In the genomic region with DNA sequence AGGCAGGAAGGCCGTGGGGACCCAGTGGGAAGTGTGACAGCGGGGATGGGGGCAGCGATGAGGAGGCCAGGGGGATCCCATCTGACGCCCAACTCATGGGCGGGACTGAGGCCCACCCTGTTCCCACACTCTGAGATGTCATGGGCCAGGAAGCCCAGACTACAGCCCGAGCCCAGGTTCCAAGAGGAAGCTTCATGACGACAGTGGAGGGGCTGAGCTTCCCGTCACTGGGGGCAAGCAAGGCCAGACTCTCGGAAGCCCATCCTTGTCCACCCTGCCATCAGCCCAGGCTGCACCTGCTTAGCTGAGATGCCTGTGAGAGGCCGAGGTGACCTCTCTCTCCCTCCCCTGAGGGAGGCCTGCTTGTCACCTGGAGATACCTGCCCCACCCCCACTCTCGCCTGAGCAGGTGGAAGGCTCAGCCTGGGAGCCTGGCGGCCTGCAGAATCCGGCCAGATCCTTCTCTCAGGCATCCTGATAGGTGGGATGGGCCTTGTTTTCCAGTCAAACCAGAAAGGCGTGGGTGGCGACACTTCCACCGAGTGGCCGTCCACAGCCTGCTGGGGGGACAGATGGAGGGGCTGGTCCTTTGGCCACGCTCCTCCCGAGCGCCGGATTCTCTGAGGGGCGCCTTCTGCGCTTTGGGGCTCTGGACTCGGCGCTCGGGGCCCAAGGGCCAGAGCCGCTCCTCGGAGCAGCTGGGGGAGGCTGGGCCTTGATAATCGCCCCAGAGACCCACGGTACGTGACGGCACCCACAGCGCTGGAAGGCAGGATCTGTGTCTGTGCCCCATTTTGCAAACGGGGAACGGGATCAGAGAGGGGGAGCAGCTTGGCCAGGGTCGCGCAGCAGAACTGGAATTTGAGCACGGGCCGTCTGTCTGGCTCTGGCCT, we compare ENCODE assay signal across 9 cellular contexts. TPM values are rescaled to one million over a fixed set of nuclear protein-coding genes. Genes with fewer than 3 reads are reported as not detected.
DNase-seq lines count a peak whose midpoint lies in the region; ATAC-seq and TF ChIP-seq lines count a peak whose summit lies in the region.
"Had no signal": no experiment of that assay in that cellular context is flagged by ENCODE, and none has a peak within 500 bp of the region (broad histone marks: within the 10 kb centered on the region; RNA-seq: fewer than 3 reads in every experiment).

No MANE protein-coding gene starts in this region.

- ATAC-seq in heart right ventricle (peak in 5 of 8 donors; percentile 0 to 28 (median 2)), Right ventricle myocardium superior (ENCODE audit: poor library complexity) (no peak), sciatic nerve (no peak)

- DNase-seq in heart right ventricle (no peak), Right ventricle myocardium superior (no peak), MCF 10A (ENCODE audit: unreplicated experiment) (peak; percentile 64), mesothelial cell of epicardium (ENCODE audit: low spot score in 2 of 2, unreplicated experiment in 2 of 2) (no peak), vagina (ENCODE audit: extremely low spot score in 2 of 2) (peak in 1 of 2 donors; percentile 91), posterior vena cava (ENCODE audit: low spot score) (no peak), sciatic nerve (ENCODE audit: low spot score) (no peak), COR-L47 (lab: John Stamatoyannopoulos, UW) (no peak)
- DNase-seq: retina had no signal

- CTCF ChIA-PET in MCF 10A (lab: Yijun Ruan, JAX), result interaction anchor here (0.7 to 0.9 kb wide), 2 partner anchors 56 to 912 kb away, joined by 3 to 4 read pairs; no protein-coding TSS in a partner anchor

- intact Hi-C loops in heart right ventricle (cut with DNase I), result loop anchor here in 3 of 10 donors (5.0 to 10.0 kb wide), 3 partner anchors 45 to 75 kb away; partner anchors contain the start of genes EEF2 (in 1 of the 3) and PIAS4 (in 1 of the 3)
- intact Hi-C loops in Right ventricle myocardium superior (cut with DNase I), result loop anchor here (5.0 kb wide), 1 partner anchor 45 kb away; no protein-coding TSS in a partner anchor
- intact Hi-C loops in MCF 10A (cut with micrococcal nuclease), result loop anchor here (1.0 to 10.0 kb wide), 2 partner anchors 10 to 143 kb away; no protein-coding TSS in a partner anchor
- intact Hi-C loops in vagina (cut with DNase I), result loop anchor here (5.0 kb wide), 1 partner anchor 55 kb away; the partner anchor contains the start of gene PIAS4
- intact Hi-C loops in posterior vena cava (cut with DNase I), result no loop called here
- intact Hi-C loops in sciatic nerve (cut with DNase I), result no loop called here

- no TSS peak for BruUV-seq in MCF 10A (replicated peaks; lab: Mats Ljungman, UMichigan)

- H3K27me3 Mint-ChIP-seq in MCF 10A (ENCODE audit: insufficient read depth, unreplicated experiment) (no peaks in the 10 kb centered on the region), mesothelial cell of epicardium (ENCODE audit: low read depth) (no peaks in the 10 kb centered on the region)

- H3K27ac ChIP-seq in heart right ventricle (peak overlapping the region; percentile 92 to 99 (median 98)), vagina (peak overlapping the region; percentile 100)

- 46 to 56% methylated on average over 39 of the region's 39 CpGs for WGBS in heart right ventricle, 2 donors

- H3K27me3 ChIP-seq in heart right ventricle, result no peaks in the 10 kb centered on the region
- no peaks in the 10 kb centered on the region for H3K27me3 ChIP-seq in vagina

- H3K4me3 ChIP-seq in heart right ventricle (peak overlapping the region in 9 of 10 donors; percentile 23 to 91 (median 46)), vagina (peak overlapping the region; percentile 44 to 70)

- no peaks in the 10 kb centered on the region for H3K9me3 ChIP-seq in heart right ventricle
- H3K9me3 ChIP-seq in vagina, result no peaks in the 10 kb centered on the region

- H3K9me3 Mint-ChIP-seq in MCF 10A (ENCODE audit: unreplicated experiment), result no peaks in the 10 kb centered on the region
- no peaks in the 10 kb centered on the region for H3K9me3 Mint-ChIP-seq in mesothelial cell of epicardium

- TF ChIP-seq POLR2A in vagina (IDR thresholded peaks at IDR 0.05), result no peak

- TF ChIP-seq CTCF in heart right ventricle (IDR thresholded peaks at IDR 0.05), result no peak
- TF ChIP-seq CTCF in MCF 10A (IDR thresholded peaks at IDR 0.05; ENCODE audit: unreplicated experiment), result no peak
- no peak for TF ChIP-seq CTCF in mesothelial cell of epicardium (IDR thresholded peaks at IDR 0.05; ENCODE audit: unreplicated experiment)
- no peak for TF ChIP-seq CTCF in vagina (IDR thresholded peaks at IDR 0.05)

- peaks cover 30% of the 10 kb centered on the region for H3K36me3 Mint-ChIP-seq in MCF 10A (ENCODE audit: insufficient read depth, unreplicated experiment)
- H3K36me3 Mint-ChIP-seq in mesothelial cell of epicardium, result peaks cover 2% of the 10 kb centered on the region

- H3K36me3 ChIP-seq in heart right ventricle (peaks cover 0 to 20% (median 0%) of the 10 kb centered on the region in 9 donors), vagina (no peaks in the 10 kb centered on the region)

- H3K27ac Mint-ChIP-seq in MCF 10A (ENCODE audit: low read depth, unreplicated experiment) (peak overlapping the region; percentile 19), mesothelial cell of epicardium (peak overlapping the region; percentile 64)

- POLR2A ChIA-PET in MCF 10A (lab: Yijun Ruan, JAX), result interaction anchor here (0.9 to 4.2 kb wide), 10 partner anchors 9 to 561 kb away, joined by 3 to 20 read pairs (median 4); partner anchors contain the start of genes DAPK3, DOHH, EEF2 and MPND

- H3K4me1 ChIP-seq in heart right ventricle, result peaks cover 56 to 76% (median 73%) of the 10 kb centered on the region in 9 donors
- H3K4me1 ChIP-seq in vagina, result peaks cover 69% of the 10 kb centered on the region

- H3K4me3 Mint-ChIP-seq in MCF 10A (ENCODE audit: unreplicated experiment), result peak overlapping the region; percentile 68
- H3K4me3 Mint-ChIP-seq in mesothelial cell of epicardium, result peak overlapping the region; percentile 28

- H3K4me1 Mint-ChIP-seq in MCF 10A (ENCODE audit: insufficient read depth, unreplicated experiment) (peaks cover 17% of the 10 kb centered on the region), mesothelial cell of epicardium (peaks cover 14% of the 10 kb centered on the region)

RNA-seq across cellular contexts. Expression of gene ZBTB7A, which starts 4.8 kb away (rescaled TPM):
- total RNA-seq in heart right ventricle, result 10 to 100 TPM; 20.3 to 40.5 (median 26.3) TPM
- polyA plus RNA-seq in heart right ventricle, result 10 to 100 TPM in 1 of 2 donors, 1 to 10 TPM in 1; 9.6 to 13.2 TPM
- 31.4 TPM for total RNA-seq in Right ventricle myocardium superior
- 32.7 and 35.1 TPM in 2 replicates for total RNA-seq in MCF 10A (2022)
- total RNA-seq in mesothelial cell of epicardium, result 27.3 to 27.9 TPM (median 27.7 TPM) in 3 replicates
- 60.6 TPM for total RNA-seq in vagina
- total RNA-seq in posterior vena cava, result 10 to 100 TPM; 41.8 to 50.6 TPM
- total RNA-seq in sciatic nerve, result 54.2 TPM

RNA-seq across cellular contexts. Expression of gene PIAS4, which starts 54.4 kb away (rescaled TPM):
- 10 to 100 TPM; 11.5 to 22.8 (median 14.3) TPM for total RNA-seq in heart right ventricle
- polyA plus RNA-seq in heart right ventricle, result 10 to 100 TPM in 1 of 2 donors, 1 to 10 TPM in 1; 8.5 to 10.5 TPM
- 16.7 TPM for total RNA-seq in Right ventricle myocardium superior
- 15.1 and 31.4 TPM in 2 replicates for total RNA-seq in MCF 10A (2022)
- 47.9 to 50.1 TPM (median 48.0 TPM) in 3 replicates for total RNA-seq in mesothelial cell of epicardium
- 14.0 TPM for total RNA-seq in vagina
- 10 to 100 TPM; 14.4 to 16.1 TPM for total RNA-seq in posterior vena cava
- total RNA-seq in sciatic nerve, result 33.4 TPM

Comparison
In these comparisons a context has a peak if more than half of its experiments do, and no peak if none do; other contexts are left out.
1. ATAC-seq: peak in heart right ventricle (5 of 8); none in Right ventricle myocardium superior (single experiment) and sciatic nerve (single experiment).
2. intact Hi-C loops: an anchor here in Right ventricle myocardium superior (5.0 kb wide), MCF 10A (1.0 to 10.0 kb wide) and vagina (5.0 kb wide); none called in posterior vena cava and sciatic nerve.